ENCODE assay signal across 8 cellular contexts in genomic region chr5:177591690-177592009, GRCh38. TPM values are rescaled to one million over a fixed set of nuclear protein-coding genes. Genes with fewer than 3 reads are reported as not detected.
A peak's percentile ranks its signal among the peaks of the same experiment; 100 is the strongest.
DNase-seq lines count a peak whose midpoint lies in the region; ATAC-seq and TF ChIP-seq lines count a peak whose summit lies in the region.

No MANE protein-coding gene starts in this region.

- H3K27me3 Mint-ChIP-seq in progenitor cell of endocrine pancreas, result peaks cover 3% of the 10 kb centered on the region

- peaks cover 21% of the 10 kb centered on the region for H3K79me2 ChIP-seq in PC-3 (ENCODE audit: low read length)

- peak overlapping the region; percentile 9 for H3K27ac Mint-ChIP-seq in progenitor cell of endocrine pancreas

- CTCF ChIA-PET in PC-3 (lab: Charles Lee), result no interaction called here

- H3K4me1 ChIP-seq in PC-3 (ENCODE audit: insufficient read depth, low read length) (peaks cover 14% of the 10 kb centered on the region), esophagus squamous epithelium (peaks cover 9 to 24% (median 11%) of the 10 kb centered on the region in 3 donors)

- ATAC-seq in PC-3, result no peak
- no peak for ATAC-seq in HG03520 (IDR thresholded peaks at IDR 0.05; ENCODE audit: unreplicated experiment)

- TF ChIP-seq CTCF in GM06990 (IDR thresholded peaks at IDR 0.05; ENCODE audit: insufficient read depth, low read length, poor library complexity, severe bottlenecking), result no peak
- TF ChIP-seq CTCF in PC-3 (conservative IDR thresholded peaks at IDR 0.05; ENCODE audit: low read depth, low read length), result no peak
- no peak for TF ChIP-seq CTCF in esophagus squamous epithelium (IDR thresholded peaks at IDR 0.05)
- TF ChIP-seq CTCF in progenitor cell of endocrine pancreas (IDR thresholded peaks at IDR 0.05; ENCODE audit: unreplicated experiment), result no peak

- H3K4me2 ChIP-seq in PC-3 (ENCODE audit: low read length), result peak overlapping the region; percentile 80

- H3K36me3 Mint-ChIP-seq in progenitor cell of endocrine pancreas (ENCODE audit: insufficient read depth), result peaks cover 8% of the 10 kb centered on the region

- POLR2A ChIA-PET in PC-3 (lab: Charles Lee; ENCODE audit: unreplicated experiment), result interaction anchor here (1.0 kb wide), 1 partner anchor 45 kb away, joined by 3 read pairs; no protein-coding TSS in a partner anchor

- no peaks in the 10 kb centered on the region for H3K9me2 ChIP-seq in PC-3 (replicated peaks; ENCODE audit: low read length)

- peaks cover 29% of the 10 kb centered on the region for H3K36me3 ChIP-seq in GM06990 (ENCODE audit: control insufficient read depth, insufficient read depth, low read length)
- H3K36me3 ChIP-seq in PC-3 (ENCODE audit: low read depth, low read length), result peaks cover 34% of the 10 kb centered on the region
- peaks cover 18 to 35% (median 33%) of the 10 kb centered on the region in 3 donors for H3K36me3 ChIP-seq in esophagus squamous epithelium

- no peaks in the 10 kb centered on the region for H3F3A ChIP-seq in PC-3 (ENCODE audit: low read length, unreplicated experiment)

- no peaks in the 10 kb centered on the region for H3K9me3 Mint-ChIP-seq in progenitor cell of endocrine pancreas (ENCODE audit: low read depth)

- H3K27ac ChIP-seq in PC-3 (ENCODE audit: low read length) (no peak overlapping the region), esophagus squamous epithelium (peak overlapping the region in 3 of 4 donors; percentile 77 to 92 (median 89))

- H3K4me3 Mint-ChIP-seq in progenitor cell of endocrine pancreas (ENCODE audit: low read depth), result peak overlapping the region; percentile 96

- H3K9me3 ChIP-seq in PC-3 (ENCODE audit: low read length) (no peaks in the 10 kb centered on the region), esophagus squamous epithelium (no peaks in the 10 kb centered on the region)

- H3K9ac ChIP-seq in PC-3 (ENCODE audit: low read length), result peak overlapping the region; percentile 94

- no peaks in the 10 kb centered on the region for H3K27me3 ChIP-seq in GM06990 (replicated peaks; ENCODE audit: control insufficient read depth, insufficient read depth, low read length)
- H3K27me3 ChIP-seq in PC-3 (ENCODE audit: low read length), result peaks cover 5% of the 10 kb centered on the region; the same call in 1 of the 2 replicates
- peaks cover 0 to 31% (median 0%) of the 10 kb centered on the region in 4 donors for H3K27me3 ChIP-seq in esophagus squamous epithelium

- intact Hi-C loops in PC-3 (cut with micrococcal nuclease), result loop anchor here (2.0 kb wide), 1 partner anchor 37 kb away; the partner anchor contains the start of gene FAM193B
- intact Hi-C loops in esophagus squamous epithelium (cut with DNase I), result no loop called here

- H3K4me1 Mint-ChIP-seq in progenitor cell of endocrine pancreas (ENCODE audit: low read depth), result peaks cover 33% of the 10 kb centered on the region

- H3K4me3 ChIP-seq in GM06990 (replicated peaks; ENCODE audit: low read depth, low read length) (peak overlapping the region; percentile 39; the same call in 1 of the 2 replicates), PC-3 (ENCODE audit: low read length) (peak overlapping the region; percentile 90), esophagus squamous epithelium (peak overlapping the region; percentile 81 to 92 (median 82))

- no peak for TF ChIP-seq POLR2A in esophagus squamous epithelium (IDR thresholded peaks at IDR 0.05)

- 0 out of 2 replicates have a peak, but pooled peaks cover 7% of the 10 kb centered on the region for H4K20me1 ChIP-seq in PC-3 (ENCODE audit: low read length)

- BruUV-seq in PC-3 (replicated peaks; lab: Mats Ljungman, UMichigan), result TSS peak; percentile 88

- H2AFZ ChIP-seq in PC-3 (ENCODE audit: low read length), result peak overlapping the region; percentile 96

- no peak for DNase-seq in GM06990 (ENCODE audit: extremely low read depth, insufficient read length)
- DNase-seq in PC-3, result no peak
- no peak for DNase-seq in esophagus squamous epithelium (lab: John Stamatoyannopoulos, UW)
- DNase-seq in progenitor cell of endocrine pancreas (ENCODE audit: low spot score, unreplicated experiment), result no peak
- DNase-seq in NCI-H187 (lab: John Stamatoyannopoulos, UW), result no peak
- DNase-seq in A172 (ENCODE audit: low spot score), result no peak
- DNase-seq in GF-D8 (lab: John Stamatoyannopoulos, UW), result no peak

- 17% methylated on average over 7 to 8 of the region's 8 CpGs for WGBS in esophagus squamous epithelium, 2 donors

RNA-seq across cellular contexts. Expression of gene TMED9, which starts 0.4 kb away (rescaled TPM):
- total RNA-seq in PC-3 (2014; rRNA removed), result 217 and 261 TPM in 2 replicates
- 100 to 1,000 TPM in 3 of 4 donors, 10 to 100 TPM in 1; 96.5 to 141 (median 119) TPM for total RNA-seq in esophagus squamous epithelium
- 161 and 170 TPM in 2 replicates for total RNA-seq in progenitor cell of endocrine pancreas
- total RNA-seq in A172 (2014; rRNA removed; shearing (Covaris generic)), result 119 and 124 TPM in 2 replicates

RNA-seq across cellular contexts. Expression of gene B4GALT7, which starts 8.3 kb away (rescaled TPM):
- total RNA-seq in PC-3 (2014; rRNA removed) (33.8 and 41.6 TPM in 2 replicates), esophagus squamous epithelium (10 to 100 TPM; 13.5 to 22.9 (median 15.8) TPM), progenitor cell of endocrine pancreas (33.4 and 38.8 TPM in 2 replicates)
- 29.5 and 35.4 TPM in 2 replicates for total RNA-seq in A172 (2014; rRNA removed; shearing (Covaris generic))

RNA-seq across cellular contexts. Expression of gene FAM193B, which starts 37.3 kb away (rescaled TPM):
- total RNA-seq in PC-3 (2014; rRNA removed) (33.9 and 41.1 TPM in 2 replicates), esophagus squamous epithelium (10 to 100 TPM; 28.5 to 52.1 (median 41.9) TPM), progenitor cell of endocrine pancreas (163 and 165 TPM in 2 replicates)
- 21.8 and 28.7 TPM in 2 replicates for total RNA-seq in A172 (2014; rRNA removed; shearing (Covaris generic))

Comparison
In these comparisons a context has a peak if more than half of its experiments do, and no peak if none do; other contexts are left out.
1. H3K4me3 ChIP-seq: peak in every context shown above with its lines; median percentile 90 in PC-3; 82 in esophagus squamous epithelium; 39 in GM06990.